In genomic region chr12:123076604-123077297, GRCh38 we compare ENCODE assay signal across 8 cellular contexts.
DNase-seq lines count a peak whose midpoint lies in the region; ATAC-seq lines count a peak whose summit lies in the region.

No MANE protein-coding gene starts in this region.

- H4K8ac ChIP-seq in mesenchymal stem cell (ENCODE audit: low read length), result no peak overlapping the region

- H3K27ac ChIP-seq in mesenchymal stem cell (ENCODE audit: low read length, poor library complexity, severe bottlenecking), result no peak overlapping the region
- peak overlapping the region; percentile 97 for H3K27ac ChIP-seq in thymus (ENCODE audit: low read depth)

- no peak overlapping the region for H2AK5ac ChIP-seq in mesenchymal stem cell (ENCODE audit: low read length, severe bottlenecking)

- H3K4me3 ChIP-seq in mesenchymal stem cell (ENCODE audit: insufficient read depth in 1 of 2, low read depth in 1 of 2, low read length in 2 of 2) (no peak overlapping the region), thymus (ENCODE audit: low read length) (peak overlapping the region; percentile 64)

- H3K36me3 ChIP-seq in mesenchymal stem cell (ENCODE audit: control insufficient read depth in 1 of 2, insufficient read depth in 2 of 2, low read depth in 1 of 2, low read length in 2 of 2), result no peaks in the 10 kb centered on the region
- peaks cover 39% of the 10 kb centered on the region for H3K36me3 ChIP-seq in thymus (ENCODE audit: control insufficient read depth, insufficient read depth)

- H3K14ac ChIP-seq in mesenchymal stem cell (ENCODE audit: low read length in 2 of 2), result no peak overlapping the region

- H2BK12ac ChIP-seq in mesenchymal stem cell (ENCODE audit: low read length in 2 of 2), result no peak overlapping the region

- H4K91ac ChIP-seq in mesenchymal stem cell (ENCODE audit: low read length), result no peak overlapping the region

- H3K4me1 ChIP-seq in mesenchymal stem cell (ENCODE audit: control insufficient read depth, insufficient read depth, low read depth, low read length) (peaks cover 16% of the 10 kb centered on the region), thymus (ENCODE audit: control insufficient read depth, insufficient read depth, low read length) (peaks cover 61% of the 10 kb centered on the region)

- no peaks in the 10 kb centered on the region for H3K9me3 ChIP-seq in mesenchymal stem cell (ENCODE audit: control insufficient read depth, low read length)
- H3K9me3 ChIP-seq in thymus (ENCODE audit: control insufficient read depth), result no peaks in the 10 kb centered on the region

- no peak overlapping the region for H3K18ac ChIP-seq in mesenchymal stem cell (ENCODE audit: low read depth in 1 of 2, low read length in 2 of 2)

- no peak overlapping the region for H2BK120ac ChIP-seq in mesenchymal stem cell (ENCODE audit: low read depth, low read length)

- DNase-seq in DMS53 (lab: John Stamatoyannopoulos, UW), result peak; percentile 12
- no peak for DNase-seq in DMS53 treated with DMSO at 0.1 percent for 48 hours (lab: John Stamatoyannopoulos, UW; ENCODE audit: unreplicated experiment)
- peak; percentile 63 to 67 for DNase-seq in activated T-cell treated with anti-CD3 and anti-CD28 coated beads, Interleukin-2, amount 50 U/mL, for 48 hours
- DNase-seq in mesenchymal stem cell, result no peak
- DNase-seq in putamen (ENCODE audit: low spot score), result no peak

- 50% methylated on average over 8 of the region's 11 CpGs for WGBS in mesenchymal stem cell
- 72% methylated on average over 11 of the region's 11 CpGs for WGBS in thymus

- peak overlapping the region; percentile 41 for H2BK15ac ChIP-seq in mesenchymal stem cell (ENCODE audit: low read depth, poor library complexity, severe bottlenecking)

- H3K4ac ChIP-seq in mesenchymal stem cell (ENCODE audit: low read depth in 1 of 2, low read length in 2 of 2), result no peak overlapping the region

- no peak overlapping the region for H2BK5ac ChIP-seq in mesenchymal stem cell (ENCODE audit: low read depth, low read length, poor library complexity, severe bottlenecking)

- H3K23ac ChIP-seq in mesenchymal stem cell (ENCODE audit: low read length in 2 of 2), result no peak overlapping the region

- H3K9ac ChIP-seq in mesenchymal stem cell (ENCODE audit: low read length), result no peak overlapping the region

- H3K79me1 ChIP-seq in mesenchymal stem cell (replicated peaks; ENCODE audit: low read length, poor library complexity, severe bottlenecking), result peaks cover 25% of the 10 kb centered on the region

- no peaks in the 10 kb centered on the region for H3K27me3 ChIP-seq in mesenchymal stem cell (ENCODE audit: control insufficient read depth in 1 of 2, insufficient read depth in 1 of 2, low read length in 2 of 2)
- no peaks in the 10 kb centered on the region for H3K27me3 ChIP-seq in thymus (ENCODE audit: control insufficient read depth, insufficient read depth)

- H2AFZ ChIP-seq in mesenchymal stem cell (ENCODE audit: low read depth, low read length), result no peak overlapping the region

- no peak overlapping the region for H3K4me2 ChIP-seq in mesenchymal stem cell (ENCODE audit: low read length, poor library complexity, severe bottlenecking)

- ATAC-seq in HG03045 (IDR thresholded peaks at IDR 0.05; ENCODE audit: unreplicated experiment) (no peak), HG03108 (IDR thresholded peaks at IDR 0.05; ENCODE audit: unreplicated experiment) (no peak)

Comparison
In these comparisons a context has a peak if more than half of its experiments do, and no peak if none do; other contexts are left out.
1. DNase-seq: peak in DMS53 (single experiment) and activated T-cell treated with anti-CD3 and anti-CD28 coated beads, Interleukin-2, amount 50 U/mL, for 48 hours (2 of 2); none in DMS53 treated with DMSO at 0.1 percent for 48 hours (single experiment), mesenchymal stem cell (single experiment) and putamen (single experiment).